24 cellular contexts compared by ENCODE assay signal in the genomic region with DNA sequence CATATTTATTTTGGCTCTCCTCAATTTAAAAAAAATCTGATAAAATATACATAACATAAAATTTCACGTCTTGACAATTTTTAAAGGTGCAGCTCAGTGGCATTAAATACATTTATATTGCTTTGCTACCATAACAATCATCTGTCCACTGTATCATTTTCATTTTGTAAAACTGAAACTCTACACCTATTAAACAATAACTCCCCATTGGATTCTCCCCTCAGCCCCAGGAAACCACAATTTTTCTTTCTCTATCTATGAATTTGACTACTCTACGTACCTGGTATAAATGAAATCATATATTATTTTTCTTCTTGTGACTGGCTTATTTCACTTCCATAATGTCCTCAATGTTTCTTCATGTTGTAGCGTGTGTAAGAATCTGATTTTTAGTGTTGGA.
A peak's percentile ranks its signal among the peaks of the same experiment; 100 is the strongest.
DNase-seq lines count a peak whose midpoint lies in the region; ATAC-seq lines count a peak whose summit lies in the region.
"Had no signal": no experiment of that assay in that cellular context is flagged by ENCODE, and none has a peak within 500 bp of the region (broad histone marks: within the 10 kb centered on the region; RNA-seq: fewer than 3 reads in every experiment).

No MANE protein-coding gene starts in this region.

- intact Hi-C loops in activated CD4-positive, alpha-beta T cell treated with anti-CD3 and anti-CD28 coated beads for 36 hours (cut with DNase I, micrococcal nuclease), result no loop called here

- no peaks in the 10 kb centered on the region for H3K36me3 Mint-ChIP-seq in activated CD4-positive, alpha-beta T cell treated with anti-CD3 and anti-CD28 coated beads for 36 hours (ENCODE audit: low read depth)
- H3K36me3 Mint-ChIP-seq: CD8-positive, alpha-beta T cell; T-cell had no signal

- no peaks in the 10 kb centered on the region for H3K9me3 Mint-ChIP-seq in activated CD4-positive, alpha-beta T cell treated with anti-CD3 and anti-CD28 coated beads for 36 hours (ENCODE audit: low read depth)
- H3K9me3 Mint-ChIP-seq: H9 had no signal

- POLR2A ChIA-PET in activated CD4-positive, alpha-beta T cell treated with anti-CD3 and anti-CD28 coated beads for 36 hours (lab: Charles Lee), result no interaction called here

- H3K4me3 Mint-ChIP-seq in activated CD4-positive, alpha-beta T cell treated with anti-CD3 and anti-CD28 coated beads for 36 hours, result no peak overlapping the region
- H3K4me3 Mint-ChIP-seq: CD8-positive, alpha-beta T cell; H9; T-cell had no signal

- no peak overlapping the region for H3K27ac Mint-ChIP-seq in activated CD4-positive, alpha-beta T cell treated with anti-CD3 and anti-CD28 coated beads for 36 hours
- H3K27ac Mint-ChIP-seq: CD8-positive, alpha-beta T cell; T-cell had no signal

- peak; percentile 95 for ATAC-seq in GM18508 (IDR thresholded peaks at IDR 0.05; ENCODE audit: insufficient read depth, unreplicated experiment)
- peak; percentile 64 for ATAC-seq in GM19025 (IDR thresholded peaks at IDR 0.05; ENCODE audit: low read depth, unreplicated experiment)
- ATAC-seq in HG02970 (IDR thresholded peaks at IDR 0.05; ENCODE audit: low FRiP score, unreplicated experiment), result peak; percentile 75
- ATAC-seq in HG03432 (IDR thresholded peaks at IDR 0.05; ENCODE audit: unreplicated experiment), result peak; percentile 87
- ATAC-seq in activated CD4-positive, alpha-beta T cell treated with anti-CD3 and anti-CD28 coated beads for 36 hours, result no peak
- ATAC-seq in left lobe of liver, result no peak
- ATAC-seq: CD8-positive, alpha-beta T cell; T-cell had no signal

- DNase-seq in activated CD4-positive, alpha-beta T cell treated with anti-CD3 and anti-CD28 coated beads for 36 hours, result no peak
- DNase-seq in NCI-H446 treated with DMSO at 0.1 percent for 48 hours (lab: John Stamatoyannopoulos, UW), result no peak
- DNase-seq in midbrain (lab: John Stamatoyannopoulos, UW), result no peak
- no peak for DNase-seq in left lobe of liver (ENCODE audit: low spot score)
- DNase-seq: 8988T; CD8-positive, alpha-beta T cell; DMS79 treated with DMSO at 0.1 percent for 48 hours; H9; IMR-90; Kasumi-1; NCI-H1105 treated with DMSO at 0.1 percent for 48 hours; NCI-H1694 treated with DMSO at 0.1 percent for 48 hours; NCI-H2107; NCI-H2227 treated with DMSO at 0.1 percent for 48 hours; NCI-H526; NK-92 treated with Interleukin-12 subunit alpha and Interleukin-12 subunit beta, amount 100 ng/mL, for 24 hours; SHP77; SK-N-SH; T-cell; T-helper 9 cell had no signal

- no peaks in the 10 kb centered on the region for H3K27me3 Mint-ChIP-seq in activated CD4-positive, alpha-beta T cell treated with anti-CD3 and anti-CD28 coated beads for 36 hours
- H3K27me3 Mint-ChIP-seq: T-cell had no signal

- CTCF ChIA-PET in activated CD4-positive, alpha-beta T cell treated with anti-CD3 and anti-CD28 coated beads for 36 hours (lab: Charles Lee), result no interaction called here

- H3K4me1 Mint-ChIP-seq in activated CD4-positive, alpha-beta T cell treated with anti-CD3 and anti-CD28 coated beads for 36 hours, result no peaks in the 10 kb centered on the region
- H3K4me1 Mint-ChIP-seq: T-cell had no signal

Comparison
In these comparisons a context has a peak if more than half of its experiments do, and no peak if none do; other contexts are left out.
1. ATAC-seq: peak in GM18508 (single experiment), GM19025 (single experiment), HG02970 (single experiment) and HG03432 (single experiment); none in activated CD4-positive, alpha-beta T cell treated with anti-CD3 and anti-CD28 coated beads for 36 hours (single experiment) and left lobe of liver (single experiment).